8 cellular contexts compared by ENCODE assay signal in genomic region chr2:200306719-200306968, GRCh38. TPM values are rescaled to one million over a fixed set of nuclear protein-coding genes. Genes with fewer than 3 reads are reported as not detected.
A peak's percentile ranks its signal among the peaks of the same experiment; 100 is the strongest.
DNase-seq lines count a peak whose midpoint lies in the region; ATAC-seq and TF ChIP-seq lines count a peak whose summit lies in the region.

No MANE protein-coding gene starts in this region.

- H3K27ac Mint-ChIP-seq in GM23338: no peak overlapping the region
- peak overlapping the region; percentile 85 for H3K27ac Mint-ChIP-seq in stimulated activated effector memory CD8-positive, alpha-beta T cell treated with anti-CD3 and anti-CD28 coated beads, Interleukin-12 subunit alpha, Interleukin-12 subunit beta, amount 100 ng/mL, for 72 hours

- H3K27ac ChIP-seq in GM23338 (ENCODE audit: low read depth): no peak overlapping the region; the same call in 1 of the 2 replicates

- H3K4me3 ChIP-seq in GM23338: peak overlapping the region; percentile 84
- H3K4me3 ChIP-seq in NT2/D1 (ENCODE audit: insufficient read length, low read depth): peak overlapping the region; percentile 67
- peak overlapping the region; percentile 70 to 71 for H3K4me3 ChIP-seq in foreskin fibroblast (ENCODE audit: low read depth in 1 of 2, low read length in 2 of 2)

- H2AFZ ChIP-seq in GM23338: no peak overlapping the region

- no peaks in the 10 kb centered on the region for H4K20me1 ChIP-seq in GM23338 (replicated peaks; ENCODE audit: insufficient read depth)

- H3K4me1 ChIP-seq in GM23338 (ENCODE audit: insufficient read depth) (peaks cover 37% of the 10 kb centered on the region), NT2/D1 (ENCODE audit: insufficient read depth, insufficient read length) (no peaks in the 10 kb centered on the region)

- H3K4me3 Mint-ChIP-seq in GM23338: no peak overlapping the region; the same call in 2 of the 3 replicates
- H3K4me3 Mint-ChIP-seq in stimulated activated effector memory CD8-positive, alpha-beta T cell treated with anti-CD3 and anti-CD28 coated beads, Interleukin-12 subunit alpha, Interleukin-12 subunit beta, amount 100 ng/mL, for 72 hours: peak overlapping the region; percentile 83

- H3K4me2 ChIP-seq in GM23338: peak overlapping the region; percentile 90; the same call in 1 of the 2 replicates

- DNase-seq in GM23338 (ENCODE audit: low spot score) (no peak), NT2/D1 (ENCODE audit: low read depth, low spot score) (no peak), foreskin fibroblast (no peak), dermis blood vessel endothelial cell (no peak), SKM-1 treated with dmso at 0.1 percent for 144 hours (lab: John Stamatoyannopoulos, UW; ENCODE audit: unreplicated experiment) (no peak)
- peak in 1 of 2 donors; percentile 79 for DNase-seq in stimulated activated effector memory CD8-positive, alpha-beta T cell treated with anti-CD3 and anti-CD28 coated beads, Interleukin-12 subunit alpha, Interleukin-12 subunit beta, amount 100 ng/mL, for 72 hours (ENCODE audit: low spot score in 2 of 2)
- DNase-seq in stimulated activated naive CD4-positive, alpha-beta T cell treated with Interleukin-2 at 50 U/mL for 16 hours (lab: John Stamatoyannopoulos, UW): no peak

- H3K9me3 Mint-ChIP-seq in GM23338: no peaks in the 10 kb centered on the region
- H3K9me3 Mint-ChIP-seq in stimulated activated effector memory CD8-positive, alpha-beta T cell treated with anti-CD3 and anti-CD28 coated beads, Interleukin-12 subunit alpha, Interleukin-12 subunit beta, amount 100 ng/mL, for 72 hours: no peaks in the 10 kb centered on the region

- H3K79me2 ChIP-seq in GM23338 (replicated peaks; ENCODE audit: insufficient read depth): peaks cover 65% of the 10 kb centered on the region

- H3K27me3 ChIP-seq in GM23338 (ENCODE audit: insufficient read depth) (no peaks in the 10 kb centered on the region), NT2/D1 (ENCODE audit: insufficient read depth, insufficient read length) (peaks cover 34% of the 10 kb centered on the region)

- H3K4me1 Mint-ChIP-seq in GM23338: peaks cover 51% of the 10 kb centered on the region
- peaks cover 19% of the 10 kb centered on the region for H3K4me1 Mint-ChIP-seq in stimulated activated effector memory CD8-positive, alpha-beta T cell treated with anti-CD3 and anti-CD28 coated beads, Interleukin-12 subunit alpha, Interleukin-12 subunit beta, amount 100 ng/mL, for 72 hours

- no peaks in the 10 kb centered on the region for H3K9me3 ChIP-seq in NT2/D1 (ENCODE audit: insufficient read depth, low read length)

- no peaks in the 10 kb centered on the region for H3F3A ChIP-seq in GM23338 (replicated peaks; ENCODE audit: low read depth)

- no peak for TF ChIP-seq CTCF in GM23338 (conservative IDR thresholded peaks at IDR 0.05; ENCODE audit: low read depth in 2 of 2)
- TF ChIP-seq CTCF in foreskin fibroblast (IDR thresholded peaks at IDR 0.05; ENCODE audit: low read depth, low read length): no peak

- peak overlapping the region; percentile 82 for H3K9ac ChIP-seq in NT2/D1 (ENCODE audit: insufficient read length, low read depth)

- H3K27me3 Mint-ChIP-seq in GM23338 (ENCODE audit: insufficient read depth, low read depth, poor library complexity): peaks cover 13% of the 10 kb centered on the region

- no peaks in the 10 kb centered on the region for H3K9me2 ChIP-seq in GM23338 (ENCODE audit: insufficient read depth)

- H3K36me3 ChIP-seq in GM23338 (ENCODE audit: insufficient read depth): no peaks in the 10 kb centered on the region
- no peaks in the 10 kb centered on the region for H3K36me3 ChIP-seq in NT2/D1 (ENCODE audit: insufficient read depth, insufficient read length, low read length)

- ATAC-seq in GM18517 (IDR thresholded peaks at IDR 0.05; ENCODE audit: unreplicated experiment) (peak; percentile 49), GM23338 (peak; percentile 50)
- ATAC-seq in stimulated activated effector memory CD8-positive, alpha-beta T cell treated with anti-CD3 and anti-CD28 coated beads, Interleukin-12 subunit alpha, Interleukin-12 subunit beta, amount 100 ng/mL, for 72 hours: peak; percentile 63

- peaks cover 4% of the 10 kb centered on the region; the same call in 1 of the 3 replicates for H3K36me3 Mint-ChIP-seq in GM23338 (ENCODE audit: low read depth)
- H3K36me3 Mint-ChIP-seq in stimulated activated effector memory CD8-positive, alpha-beta T cell treated with anti-CD3 and anti-CD28 coated beads, Interleukin-12 subunit alpha, Interleukin-12 subunit beta, amount 100 ng/mL, for 72 hours: no peaks in the 10 kb centered on the region

TF ChIP-seq in GM23338, 12 proteins besides CTCF, POLR2A, EP300 and RAD21 (continues in another document):
- no peak for TF ChIP-seq NANOG (IDR thresholded peaks at IDR 0.05; ENCODE audit: borderline replicate concordance)
- no peak for TF ChIP-seq ZNF114 (CRISPR knock-in tag; IDR thresholded peaks at IDR 0.05)
- no peak for TF ChIP-seq EZH2phosphoT487 (IDR thresholded peaks at IDR 0.05; ENCODE audit: unreplicated experiment)
- TF ChIP-seq REST (IDR thresholded peaks at IDR 0.05; ENCODE audit: unreplicated experiment): no peak
- no peak for TF ChIP-seq EZH2 (IDR thresholded peaks at IDR 0.05; ENCODE audit: low read depth, unreplicated experiment)
- TF ChIP-seq ZNF331 (CRISPR knock-in tag; IDR thresholded peaks at IDR 0.05; ENCODE audit: low read depth): no peak
- no peak for TF ChIP-seq CREB1 (CRISPR knock-in tag; IDR thresholded peaks at IDR 0.05; ENCODE audit: low read depth)
- no peak for TF ChIP-seq STAT1 (IDR thresholded peaks at IDR 0.05; ENCODE audit: unreplicated experiment)

RNA-seq across cellular contexts. Expression of gene SPATS2L, which starts 0.2 kb away (rescaled TPM):
- total RNA-seq in GM23338 (2014; rRNA removed; shearing (Covaris generic)): 118 and 146 TPM in 2 replicates
- polyA plus RNA-seq in GM23338 (2016; fragmentation: Nextera tagmentation; extraction: Ambion mirVana): 154 and 263 TPM in 2 replicates
- 21.3 and 54.0 TPM in 2 replicates for total RNA-seq in dermis blood vessel endothelial cell
